Comparison of ENCODE assay signal across 1 cellular context in genomic region chr12:54280401-54281260, GRCh38.
TF ChIP-seq lines count a peak whose summit lies in the region.

Gene HNRNPA1, plus strand, starts transcription at chr12:54280726. Its CDS starts 82 bp downstream, at chr12:54280808.

TF ChIP-seq in GM12878, 131 proteins besides CTCF, POLR2A, EP300 and RAD21 (continued from another document and continues in another):
- TF ChIP-seq BCLAF1 (IDR thresholded peaks at IDR 0.05) (no peak), KAT2A (conservative IDR thresholded peaks at IDR 0.05; ENCODE audit: control insufficient read depth, low read depth, low read length) (no peak), GABPA (IDR thresholded peaks at IDR 0.05; ENCODE audit: low read depth) (no peak), TAF1 (IDR thresholded peaks at IDR 0.05; ENCODE audit: borderline replicate concordance, low read depth, low read length) (peak; percentile 99), SIX5 (IDR thresholded peaks at IDR 0.05; ENCODE audit: low read depth, low read length, severe bottlenecking) (no peak), CBFB (IDR thresholded peaks at IDR 0.05; ENCODE audit: low read depth) (peak; percentile 95), CREB1 (IDR thresholded peaks at IDR 0.05; ENCODE audit: low read depth) (peak; percentile 97), FOXK2 (IDR thresholded peaks at IDR 0.05) (no peak), ASH2L (IDR thresholded peaks at IDR 0.05; ENCODE audit: borderline replicate concordance, low read depth) (0 out of 2 replicates have a peak, but pooled peaks have one; percentile 47), PAX8 (IDR thresholded peaks at IDR 0.05) (peak; percentile 96), NFYA (IDR thresholded peaks at IDR 0.05; ENCODE audit: borderline replicate concordance, low read depth, low read length) (peak; percentile 99), IRF4 (IDR thresholded peaks at IDR 0.05; ENCODE audit: low read depth, low read length) (0 out of 2 replicates have a peak, but pooled peaks have one; percentile 32), EED (IDR thresholded peaks at IDR 0.05; ENCODE audit: low read depth) (no peak), IRF5 (IDR thresholded peaks at IDR 0.05; ENCODE audit: borderline replicate concordance) (no peak), E2F4 (IDR thresholded peaks at IDR 0.05; ENCODE audit: low read depth, low read length) (0 out of 2 replicates have a peak, but pooled peaks have one; percentile 36), ZZZ3 (IDR thresholded peaks at IDR 0.05; ENCODE audit: control insufficient read depth, insufficient read length, low read depth) (no peak), RCOR1 (conservative IDR thresholded peaks at IDR 0.05; ENCODE audit: low read depth, low read length) (no peak), ZBTB4 (CRISPR knock-in tag; IDR thresholded peaks at IDR 0.05) (no peak), REST (IDR thresholded peaks at IDR 0.05; ENCODE audit: low read depth, low read length) (0 out of 2 replicates have a peak, but pooled peaks have one; percentile 14), ATF7 (IDR thresholded peaks at IDR 0.05; ENCODE audit: low read depth) (peak; percentile 95), BMI1 (IDR thresholded peaks at IDR 0.05; ENCODE audit: borderline replicate concordance) (no peak), ATF3 (IDR thresholded peaks at IDR 0.05; ENCODE audit: borderline replicate concordance, extremely low read depth, low read depth, low read length) (no peak), BCL3 (IDR thresholded peaks at IDR 0.05; ENCODE audit: borderline replicate concordance, insufficient read depth, low read depth, low read length, poor library complexity, severe bottlenecking) (no peak), NKRF (conservative IDR thresholded peaks at IDR 0.05) (peak; percentile 34), BHLHE40 (IDR thresholded peaks at IDR 0.05; ENCODE audit: borderline replicate concordance in 1 of 2, low read depth in 2 of 2, low read length in 1 of 2) (no peak), MLLT1 (IDR thresholded peaks at IDR 0.05) (peak; percentile 96), TCF12 (IDR thresholded peaks at IDR 0.05; ENCODE audit: low read depth, low read length) (peak; percentile 85; the same call in 1 of the 2 replicates), STAT1 (conservative IDR thresholded peaks at IDR 0.05) (0 out of 2 replicates have a peak, but pooled peaks have one; percentile 36), BCL11A (IDR thresholded peaks at IDR 0.05; ENCODE audit: low read depth, low read length) (no peak), POLR2AphosphoS5 (IDR thresholded peaks at IDR 0.05; ENCODE audit: low read length) (peak; percentile 100), USF1 (IDR thresholded peaks at IDR 0.05; ENCODE audit: borderline replicate concordance, extremely low read length, insufficient read depth, low read depth, low read length) (peak; percentile 3), WRNIP1 (IDR thresholded peaks at IDR 0.05; ENCODE audit: borderline replicate concordance, low read depth, low read length) (no peak), NRF1 (conservative IDR thresholded peaks at IDR 0.05; ENCODE audit: low read depth, low read length) (peak; percentile 85), SMC3 (IDR thresholded peaks at IDR 0.05; ENCODE audit: borderline replicate concordance, low read length) (no peak), CEBPB (IDR thresholded peaks at IDR 0.05; ENCODE audit: borderline replicate concordance in 1 of 2, low read depth in 2 of 2, low read length in 2 of 2) (no peak)
